19 cellular contexts compared by ENCODE assay signal in the genomic region with DNA sequence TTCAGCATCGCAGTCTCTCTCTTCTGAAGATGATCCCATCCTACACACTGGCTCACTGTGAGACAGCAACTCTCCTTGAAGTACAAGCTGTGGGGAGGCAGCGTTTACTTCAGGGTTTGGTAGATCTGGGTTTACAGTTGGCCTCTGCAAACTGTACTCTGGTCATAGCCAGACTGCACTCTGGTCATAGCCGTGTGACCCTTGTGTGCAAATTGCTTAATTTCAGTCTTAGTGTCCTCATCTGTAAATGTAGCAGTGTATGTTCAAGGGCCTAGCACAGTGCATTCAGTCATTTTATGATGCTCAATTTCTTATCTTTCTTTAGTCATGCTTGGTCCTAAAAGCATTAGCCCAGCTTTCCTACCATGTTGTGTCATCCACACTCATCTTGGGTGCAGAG.
A peak's percentile ranks its signal among the peaks of the same experiment; 100 is the strongest.
DNase-seq lines count a peak whose midpoint lies in the region; ATAC-seq, FAIRE-seq and TF ChIP-seq lines count a peak whose summit lies in the region.
"Had no signal": no experiment of that assay in that cellular context is flagged by ENCODE, and none has a peak within 500 bp of the region (broad histone marks: within the 10 kb centered on the region; RNA-seq: fewer than 3 reads in every experiment).

No MANE protein-coding gene starts in this region.

- no peak overlapping the region for H3K4me3 Mint-ChIP-seq in activated CD4-positive, alpha-beta T cell treated with anti-CD3 and anti-CD28 coated beads for 36 hours
- H3K4me3 Mint-ChIP-seq: B cell; CD4-positive, alpha-beta T cell had no signal

- no peaks in the 10 kb centered on the region for H3K4me1 Mint-ChIP-seq in activated CD4-positive, alpha-beta T cell treated with anti-CD3 and anti-CD28 coated beads for 36 hours
- H3K4me1 Mint-ChIP-seq: B cell had no signal

- H3K9me3 ChIP-seq in liver (ENCODE audit: control insufficient read depth in 4 of 4, low read length in 3 of 4), result no peaks in the 10 kb centered on the region

- H3K4me3 ChIP-seq in bronchial epithelial cell (ENCODE audit: low read depth, low read length) (no peak overlapping the region), liver (ENCODE audit: low read depth in 1 of 3, low read length in 3 of 3) (no peak overlapping the region)
- H3K4me3 ChIP-seq: GM23248 had no signal

- TF ChIP-seq CTCF in bronchial epithelial cell (IDR thresholded peaks at IDR 0.05; ENCODE audit: insufficient read depth, low read length, severe bottlenecking), result no peak
- TF ChIP-seq CTCF in liver (IDR thresholded peaks at IDR 0.05; ENCODE audit: low read depth, low read length, missing input control), result no peak

- H3K27me3 ChIP-seq in bronchial epithelial cell (ENCODE audit: control insufficient read depth, insufficient read depth, low read length) (no peaks in the 10 kb centered on the region), liver (ENCODE audit: control insufficient read depth in 4 of 4, insufficient read depth in 4 of 4, low read length in 3 of 4) (no peaks in the 10 kb centered on the region)

- 66% methylated on average over 3 of the region's 3 CpGs for WGBS in liver

- no peak overlapping the region for H3K27ac Mint-ChIP-seq in activated CD4-positive, alpha-beta T cell treated with anti-CD3 and anti-CD28 coated beads for 36 hours
- H3K27ac Mint-ChIP-seq: B cell; CD4-positive, alpha-beta T cell had no signal

- ATAC-seq in HG02610 (IDR thresholded peaks at IDR 0.05; ENCODE audit: unreplicated experiment) (peak; percentile 74), HG03196 (IDR thresholded peaks at IDR 0.05; ENCODE audit: unreplicated experiment) (no peak)
- ATAC-seq in activated CD4-positive, CD25-positive, alpha-beta regulatory T cell treated with anti-CD3 and anti-CD28 coated beads, Interleukin-2, amount 50 U/mL, for 24 hours, result no peak
- no peak for ATAC-seq in activated CD4-positive, alpha-beta T cell treated with anti-CD3 and anti-CD28 coated beads for 36 hours
- ATAC-seq: HCT116 had no signal

- H3K36me3 ChIP-seq in bronchial epithelial cell (ENCODE audit: control insufficient read depth, insufficient read depth, low read length) (no peaks in the 10 kb centered on the region), liver (ENCODE audit: control insufficient read depth in 4 of 4, insufficient read depth in 3 of 4, low read depth in 1 of 4, low read length in 3 of 4) (no peaks in the 10 kb centered on the region)

- peaks cover 9% of the 10 kb centered on the region for H3K27me3 Mint-ChIP-seq in activated CD4-positive, alpha-beta T cell treated with anti-CD3 and anti-CD28 coated beads for 36 hours

- POLR2A ChIA-PET in activated CD4-positive, alpha-beta T cell treated with anti-CD3 and anti-CD28 coated beads for 36 hours (lab: Charles Lee), result no interaction called here

- intact Hi-C loops in posterior vena cava (cut with DNase I), result loop anchor here in 1 of 2 donors (10.0 kb wide), 1 partner anchor 105 kb away; no protein-coding TSS in a partner anchor
- intact Hi-C loops in activated CD4-positive, alpha-beta T cell treated with anti-CD3 and anti-CD28 coated beads for 36 hours (cut with DNase I, micrococcal nuclease), result no loop called here

- CTCF ChIA-PET in activated CD4-positive, alpha-beta T cell treated with anti-CD3 and anti-CD28 coated beads for 36 hours (lab: Charles Lee), result no interaction called here

- no peaks in the 10 kb centered on the region for H3K9me3 Mint-ChIP-seq in activated CD4-positive, alpha-beta T cell treated with anti-CD3 and anti-CD28 coated beads for 36 hours (ENCODE audit: low read depth)
- H3K9me3 Mint-ChIP-seq: CD4-positive, alpha-beta T cell had no signal

- peak; percentile 94 for FAIRE-seq in bronchial epithelial cell (lab: Jason Lieb, UNC)
- FAIRE-seq: A204.1, G401.6, GM12891, GM19239, HTR-8/SVneo had no signal

- no peak overlapping the region for H3K9ac ChIP-seq in liver (ENCODE audit: low read depth in 1 of 2, low read length in 2 of 2)
- H3K9ac ChIP-seq: GM23248 had no signal

- H3K36me3 Mint-ChIP-seq in activated CD4-positive, alpha-beta T cell treated with anti-CD3 and anti-CD28 coated beads for 36 hours (ENCODE audit: low read depth), result no peaks in the 10 kb centered on the region

- no peak overlapping the region for H3K27ac ChIP-seq in liver (ENCODE audit: low read depth in 1 of 2, low read length in 2 of 2)
- H3K27ac ChIP-seq: GM23248 had no signal

- H3K4me1 ChIP-seq in liver (ENCODE audit: control insufficient read depth in 4 of 4, insufficient read depth in 4 of 4, low read length in 3 of 4), result peaks cover 0 to 14% (median 0%) of the 10 kb centered on the region in 4 donors

- DNase-seq in bronchial epithelial cell (ENCODE audit: low read depth), result no peak
- DNase-seq in posterior vena cava (ENCODE audit: low spot score), result no peak
- no peak for DNase-seq in activated CD4-positive, alpha-beta T cell treated with anti-CD3 and anti-CD28 coated beads for 36 hours
- DNase-seq: C1 segment of cervical spinal cord; Calu3; CD4-positive, alpha-beta T cell; DMS 273 treated with DMSO at 0.1 percent for 48 hours; GM23248 had no signal

- TF ChIP-seq RAD21 in liver (IDR thresholded peaks at IDR 0.05), result no peak

TF ChIP-seq in liver, 16 proteins besides CTCF, POLR2A, EP300 and RAD21:
- TF ChIP-seq RXRA (IDR thresholded peaks at IDR 0.05) (peak; percentile 12 to 27), ZBTB33 (IDR thresholded peaks at IDR 0.05) (no peak), EGR1 (IDR thresholded peaks at IDR 0.05; ENCODE audit: low read depth in 2 of 2) (no peak), TAF1 (conservative IDR thresholded peaks at IDR 0.05) (no peak), GABPA (IDR thresholded peaks at IDR 0.05 in 1 of 2, conservative IDR thresholded peaks at IDR 0.05 in 1 of 2) (no peak), FOXA1 (IDR thresholded peaks at IDR 0.05) (no peak), JUND (IDR thresholded peaks at IDR 0.05) (no peak), HNF4G (IDR thresholded peaks at IDR 0.05) (peak; percentile 27), NR2F2 (IDR thresholded peaks at IDR 0.05) (no peak), FOXA2 (IDR thresholded peaks at IDR 0.05) (no peak), SP1 (IDR thresholded peaks at IDR 0.05) (no peak), HNF4A (conservative IDR thresholded peaks at IDR 0.05) (peak; percentile 53 to 71)
- TF ChIP-seq, protein P1, sequence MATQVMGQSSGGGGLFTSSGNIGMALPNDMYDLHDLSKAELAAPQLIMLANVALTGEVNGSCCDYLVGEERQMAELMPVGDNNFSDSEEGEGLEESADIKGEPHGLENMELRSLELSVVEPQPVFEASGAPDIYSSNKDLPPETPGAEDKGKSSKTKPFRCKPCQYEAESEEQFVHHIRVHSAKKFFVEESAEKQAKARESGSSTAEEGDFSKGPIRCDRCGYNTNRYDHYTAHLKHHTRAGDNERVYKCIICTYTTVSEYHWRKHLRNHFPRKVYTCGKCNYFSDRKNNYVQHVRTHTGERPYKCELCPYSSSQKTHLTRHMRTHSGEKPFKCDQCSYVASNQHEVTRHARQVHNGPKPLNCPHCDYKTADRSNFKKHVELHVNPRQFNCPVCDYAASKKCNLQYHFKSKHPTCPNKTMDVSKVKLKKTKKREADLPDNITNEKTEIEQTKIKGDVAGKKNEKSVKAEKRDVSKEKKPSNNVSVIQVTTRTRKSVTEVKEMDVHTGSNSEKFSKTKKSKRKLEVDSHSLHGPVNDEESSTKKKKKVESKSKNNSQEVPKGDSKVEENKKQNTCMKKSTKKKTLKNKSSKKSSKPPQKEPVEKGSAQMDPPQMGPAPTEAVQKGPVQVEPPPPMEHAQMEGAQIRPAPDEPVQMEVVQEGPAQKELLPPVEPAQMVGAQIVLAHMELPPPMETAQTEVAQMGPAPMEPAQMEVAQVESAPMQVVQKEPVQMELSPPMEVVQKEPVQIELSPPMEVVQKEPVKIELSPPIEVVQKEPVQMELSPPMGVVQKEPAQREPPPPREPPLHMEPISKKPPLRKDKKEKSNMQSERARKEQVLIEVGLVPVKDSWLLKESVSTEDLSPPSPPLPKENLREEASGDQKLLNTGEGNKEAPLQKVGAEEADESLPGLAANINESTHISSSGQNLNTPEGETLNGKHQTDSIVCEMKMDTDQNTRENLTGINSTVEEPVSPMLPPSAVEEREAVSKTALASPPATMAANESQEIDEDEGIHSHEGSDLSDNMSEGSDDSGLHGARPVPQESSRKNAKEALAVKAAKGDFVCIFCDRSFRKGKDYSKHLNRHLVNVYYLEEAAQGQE (IDR thresholded peaks at IDR 0.05), result no peak
- TF ChIP-seq, protein P2, sequence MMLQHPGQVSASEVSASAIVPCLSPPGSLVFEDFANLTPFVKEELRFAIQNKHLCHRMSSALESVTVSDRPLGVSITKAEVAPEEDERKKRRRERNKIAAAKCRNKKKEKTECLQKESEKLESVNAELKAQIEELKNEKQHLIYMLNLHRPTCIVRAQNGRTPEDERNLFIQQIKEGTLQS (IDR thresholded peaks at IDR 0.05), result no peak
- TF ChIP-seq, protein P3, sequence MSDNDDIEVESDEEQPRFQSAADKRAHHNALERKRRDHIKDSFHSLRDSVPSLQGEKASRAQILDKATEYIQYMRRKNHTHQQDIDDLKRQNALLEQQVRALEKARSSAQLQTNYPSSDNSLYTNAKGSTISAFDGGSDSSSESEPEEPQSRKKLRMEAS (IDR thresholded peaks at IDR 0.05), result no peak
